23 cellular contexts compared by ENCODE assay signal in the genomic region with DNA sequence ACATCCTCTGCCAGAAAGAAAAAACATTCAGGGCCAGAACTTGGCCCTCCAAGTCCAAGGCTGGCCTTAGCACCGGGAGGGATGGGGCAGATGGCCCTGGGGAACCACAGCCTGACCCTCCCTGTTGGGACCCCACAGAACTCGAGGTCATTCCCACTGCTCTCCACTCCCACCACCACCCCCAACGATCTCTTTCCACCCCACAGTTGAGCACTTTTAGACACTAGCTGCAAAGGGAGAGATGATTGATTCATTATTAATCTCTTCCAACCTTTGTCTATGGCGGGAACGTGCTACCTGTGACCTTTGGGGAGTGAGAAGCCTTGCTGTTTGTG.
"Had no signal": no experiment of that assay in that cellular context is flagged by ENCODE, and none has a peak within 500 bp of the region (broad histone marks: within the 10 kb centered on the region; RNA-seq: fewer than 3 reads in every experiment).

No MANE protein-coding gene starts in this region.

- H3K4me3 ChIP-seq: breast epithelium, gastroesophageal sphincter, suprapubic skin, transverse colon, uterus had no signal

- H3K4me1 Mint-ChIP-seq: activated CD4-positive, alpha-beta T cell treated with anti-CD3 and anti-CD28 coated beads, Interleukin-2, amount 10 ng/mL, durations not matched to agents 7 days and 5 days; stimulated activated naive CD8-positive, alpha-beta T cell treated with anti-CD3 and anti-CD28 coated beads, Interleukin-15, amount 100 ng/mL, for 72 hours; T-cell had no signal

- H3K36me3 ChIP-seq: breast epithelium, gastroesophageal sphincter, suprapubic skin, transverse colon, uterus, WERI-Rb-1 had no signal

- H3K9me3 Mint-ChIP-seq: endodermal cell had no signal

- H3K4me1 ChIP-seq: breast epithelium, gastroesophageal sphincter, transverse colon, uterus had no signal

- H3K9me3 ChIP-seq: gastroesophageal sphincter, suprapubic skin, transverse colon, uterus had no signal

- H3K36me3 Mint-ChIP-seq: natural killer cell treated with Interleukin-12 subunit alpha and Interleukin-12 subunit beta and Interleukin-15 and Interleukin-18, amount 100 ng/mL, for 72 hours; stimulated activated effector memory CD8-positive, alpha-beta T cell treated with anti-CD3 and anti-CD28 coated beads, Interleukin-12 subunit alpha, Interleukin-12 subunit beta, amount 100 ng/mL, for 72 hours; T-cell had no signal

- DNase-seq: activated CD4-positive, alpha-beta T cell treated with anti-CD3 and anti-CD28 coated beads, Interleukin-2, amount 10 ng/mL, durations not matched to agents 7 days and 5 days; activated CD4-positive, CD25-positive, alpha-beta regulatory T cell treated with anti-CD3 and anti-CD28 coated beads, Interleukin-2, amount 50 U/mL, for 72 hours; activated naive CD4-positive, alpha-beta T cell; activated naive CD8-positive, alpha-beta T cell treated with anti-CD3 and anti-CD28 coated beads, Interleukin-2, amount 10 ng/mL, durations not matched to agents 7 days and 5 days; amniotic stem cell; cortex of kidney; left cardiac atrium; nucleus accumbens; stimulated activated CD4-positive, alpha-beta T cell treated with anti-CD3 and anti-CD28 coated beads, Interleukin-1b, Interleukin-23, amount 100 ng/mL, for 48 hours; stimulated activated naive CD8-positive, alpha-beta T cell treated with anti-CD3 and anti-CD28 coated beads, Interleukin-15, amount 100 ng/mL, for 72 hours; WERI-Rb-1 had no signal

- H3K27ac ChIP-seq: breast epithelium, gastroesophageal sphincter, suprapubic skin, transverse colon, uterus, WERI-Rb-1 had no signal

- H3K27ac Mint-ChIP-seq: activated CD4-positive, alpha-beta T cell treated with anti-CD3 and anti-CD28 coated beads, Interleukin-2, amount 10 ng/mL, durations not matched to agents 7 days and 5 days; activated naive CD8-positive, alpha-beta T cell treated with anti-CD3 and anti-CD28 coated beads, Interleukin-2, amount 10 ng/mL, durations not matched to agents 7 days and 5 days; activated T-helper 1 cell treated with anti-CD3 and anti-CD28 coated beads, Interleukin-12 subunit alpha, Interleukin-12 subunit beta, Interleukin-2, Interleukin-4 antibody, amounts not matched to agents 30 ng/mL and 10 ng/mL and 1 ng/mL, durations not matched to agents 14 hours and 24 hours and 36 hours; endodermal cell; natural killer cell treated with Interleukin-12 subunit alpha and Interleukin-12 subunit beta and Interleukin-15 and Interleukin-18, amount 100 ng/mL, for 72 hours; progenitor cell of endocrine pancreas; stimulated activated naive CD8-positive, alpha-beta T cell treated with anti-CD3 and anti-CD28 coated beads, Interleukin-15, amount 100 ng/mL, for 72 hours; T-cell; T-helper 2 cell treated with Interferon-gamma antibody and Interleukin-4, amounts not matched to agents 5 μg/mL and 100 μg/mL, for 36 hours had no signal

- H3K27me3 ChIP-seq: uterus had no signal

- H3K4me3 Mint-ChIP-seq: activated CD4-positive, alpha-beta T cell treated with anti-CD3 and anti-CD28 coated beads, Interleukin-2, amount 10 ng/mL, durations not matched to agents 7 days and 5 days; activated naive CD8-positive, alpha-beta T cell treated with anti-CD3 and anti-CD28 coated beads, Interleukin-2, amount 10 ng/mL, durations not matched to agents 7 days and 5 days; activated T-helper 1 cell treated with anti-CD3 and anti-CD28 coated beads, Interleukin-12 subunit alpha, Interleukin-12 subunit beta, Interleukin-2, Interleukin-4 antibody, amounts not matched to agents 30 ng/mL and 10 ng/mL and 1 ng/mL, durations not matched to agents 14 hours and 24 hours and 36 hours; endodermal cell; natural killer cell treated with Interleukin-12 subunit alpha and Interleukin-12 subunit beta and Interleukin-15 and Interleukin-18, amount 100 ng/mL, for 72 hours; stimulated activated effector memory CD8-positive, alpha-beta T cell treated with anti-CD3 and anti-CD28 coated beads, Interleukin-12 subunit alpha, Interleukin-12 subunit beta, amount 100 ng/mL, for 72 hours; stimulated activated naive CD8-positive, alpha-beta T cell treated with anti-CD3 and anti-CD28 coated beads, Interleukin-15, amount 100 ng/mL, for 72 hours; T-cell; T-helper 2 cell treated with Interferon-gamma antibody and Interleukin-4, amounts not matched to agents 5 μg/mL and 100 μg/mL, for 36 hours had no signal

- ATAC-seq: gastroesophageal sphincter; left cardiac atrium; stimulated activated effector memory CD8-positive, alpha-beta T cell treated with anti-CD3 and anti-CD28 coated beads, Interleukin-12 subunit alpha, Interleukin-12 subunit beta, amount 100 ng/mL, for 72 hours; stimulated activated naive CD8-positive, alpha-beta T cell treated with anti-CD3 and anti-CD28 coated beads, Interleukin-15, amount 100 ng/mL, for 72 hours; T-cell had no signal
